In genomic region chr2:42957109-42958035, GRCh38 we compare ENCODE assay signal across 11 cellular contexts.
DNase-seq lines count a peak whose midpoint lies in the region; ATAC-seq and TF ChIP-seq lines count a peak whose summit lies in the region.
"Had no signal": no experiment of that assay in that cellular context is flagged by ENCODE, and none has a peak within 500 bp of the region (broad histone marks: within the 10 kb centered on the region; RNA-seq: fewer than 3 reads in every experiment).

No MANE protein-coding gene starts in this region.

- DNase-seq in HK-2 (ENCODE audit: unreplicated experiment) (peak; percentile 38), amniotic epithelial cell (ENCODE audit: low read depth) (peak; percentile 81), left kidney (ENCODE audit: low read depth, low spot score) (peak; percentile 53), endothelial cell (ENCODE audit: low spot score) (no peak), NCI-H187 treated with DMSO at 0.1 percent for 48 hours (lab: John Stamatoyannopoulos, UW) (no peak)
- DNase-seq in activated CD8-positive, alpha-beta memory T cell treated with anti-CD3 and anti-CD28 coated beads, Interleukin-2, amount 50 U/mL, for 4 hours = no peak
- DNase-seq: activated CD8-positive, alpha-beta memory T cell treated with anti-CD3 and anti-CD28 coated beads for 24 hours; NCI-H1417 had no signal

- H3K9me3 ChIP-seq in BLaER1 = peaks cover 8% of the 10 kb centered on the region; the same call in 1 of the 2 replicates

- H3K4me1 Mint-ChIP-seq in endothelial cell (ENCODE audit: unreplicated experiment) = peaks cover 34% of the 10 kb centered on the region

- H3K27me3 ChIP-seq in BLaER1 = no peaks in the 10 kb centered on the region
- H3K27me3 ChIP-seq: SJSA1 had no signal

- H3K4me1 ChIP-seq in BLaER1 = peaks cover 98% of the 10 kb centered on the region

- H3K4me3 Mint-ChIP-seq in endothelial cell (ENCODE audit: unreplicated experiment) = no peak overlapping the region

- no peaks in the 10 kb centered on the region for H3K36me3 ChIP-seq in BLaER1
- H3K36me3 ChIP-seq: SJSA1 had no signal

- peaks cover 3% of the 10 kb centered on the region for H3K36me3 Mint-ChIP-seq in endothelial cell (ENCODE audit: low read depth, unreplicated experiment)

- H3K9me3 Mint-ChIP-seq in endothelial cell (ENCODE audit: unreplicated experiment) = no peaks in the 10 kb centered on the region

- no peaks in the 10 kb centered on the region for H4K20me1 ChIP-seq in BLaER1

- no peak for ATAC-seq in HG03520 (IDR thresholded peaks at IDR 0.05; ENCODE audit: unreplicated experiment)

- no peak for TF ChIP-seq CTCF in endothelial cell (IDR thresholded peaks at IDR 0.05; ENCODE audit: unreplicated experiment)

- no peak overlapping the region for H3K27ac Mint-ChIP-seq in endothelial cell (ENCODE audit: unreplicated experiment)

- peak overlapping the region; percentile 96 for H3K27ac ChIP-seq in BLaER1
- H3K27ac ChIP-seq: SJSA1 had no signal

- H3K9ac ChIP-seq in BLaER1 = peak overlapping the region; percentile 38; the same call in 1 of the 2 replicates

- H3K4me2 ChIP-seq in BLaER1 = peak overlapping the region; percentile 87

- H3K27me3 Mint-ChIP-seq in endothelial cell (ENCODE audit: unreplicated experiment) = peaks cover 14% of the 10 kb centered on the region

- H3K4me3 ChIP-seq in BLaER1 = no peak overlapping the region
- H3K4me3 ChIP-seq: SJSA1 had no signal

Comparison
In these comparisons a context has a peak if more than half of its experiments do, and no peak if none do; other contexts are left out.
1. DNase-seq: peak in HK-2 (single experiment), amniotic epithelial cell (single experiment) and left kidney (single experiment); none in endothelial cell (single experiment), activated CD8-positive, alpha-beta memory T cell treated with anti-CD3 and anti-CD28 coated beads, Interleukin-2, amount 50 U/mL, for 4 hours (single experiment) and NCI-H187 treated with DMSO at 0.1 percent for 48 hours (single experiment).